Comparison of ENCODE assay signal across 19 cellular contexts in the genomic region with DNA sequence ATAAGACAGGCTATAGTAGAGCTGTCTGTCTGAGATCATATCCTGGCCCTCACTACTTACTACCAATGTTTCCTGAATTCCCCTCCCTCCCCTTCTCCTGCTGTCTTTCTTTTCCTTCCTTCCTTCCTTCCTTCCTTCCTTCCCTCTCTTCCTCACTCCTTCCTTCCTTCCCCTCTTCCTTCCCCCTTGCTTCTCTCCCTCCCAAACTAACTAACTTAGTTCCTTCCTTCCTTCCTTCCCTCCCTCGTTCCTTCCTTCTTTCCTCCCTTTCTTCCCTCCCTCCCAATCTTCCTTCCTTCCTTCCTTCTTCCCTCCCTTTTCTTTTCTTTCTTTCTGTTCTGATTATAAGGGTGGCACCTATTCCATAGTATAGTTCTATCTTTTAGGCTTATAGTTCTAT.
"Had no signal": no experiment of that assay in that cellular context is flagged by ENCODE, and none has a peak within 500 bp of the region (broad histone marks: within the 10 kb centered on the region; RNA-seq: fewer than 3 reads in every experiment).

No MANE protein-coding gene starts in this region.

- H3K27ac ChIP-seq: coronary artery, dorsolateral prefrontal cortex, epithelial cell of prostate, foreskin keratinocyte, left lung, lower lobe of right lung had no signal

- H3K36me3 ChIP-seq: heart right ventricle, left lung, lower lobe of right lung had no signal

- H3K9me3 ChIP-seq: heart right ventricle, left lung, lower lobe of right lung had no signal

- H3K4me1 ChIP-seq: foreskin keratinocyte, left lung, lower lobe of right lung had no signal

- DNase-seq: dermis blood vessel endothelial cell; dorsolateral prefrontal cortex; effector CD8-positive, alpha-beta T cell; effector memory CD8-positive, alpha-beta T cell; endodermal cell; erythroblast; glutamatergic neuron; head of caudate nucleus; heart right ventricle; hippocampal formation; left cardiac atrium; left lung; left ventricle myocardium superior; lower lobe of right lung; mesendoderm; midbrain had no signal

- H3K27me3 ChIP-seq: foreskin keratinocyte, heart right ventricle, left lung had no signal

- H3K4me3 ChIP-seq: coronary artery, dorsolateral prefrontal cortex, heart right ventricle, left lung, lower lobe of right lung had no signal
